ENCODE assay signal across 16 cellular contexts in genomic region chr1:65440915-65441314, GRCh38. TPM values are rescaled to one million over a fixed set of nuclear protein-coding genes. Genes with fewer than 3 reads are reported as not detected.
A peak's percentile ranks its signal among the peaks of the same experiment; 100 is the strongest.
DNase-seq lines count a peak whose midpoint lies in the region; ATAC-seq and TF ChIP-seq lines count a peak whose summit lies in the region.
"Had no signal": no experiment of that assay in that cellular context is flagged by ENCODE, and none has a peak within 500 bp of the region (broad histone marks: within the 10 kb centered on the region; RNA-seq: fewer than 3 reads in every experiment).

No MANE protein-coding gene starts in this region.

- ATAC-seq in HG03196 (IDR thresholded peaks at IDR 0.05; ENCODE audit: unreplicated experiment) (no peak), HG03025 (IDR thresholded peaks at IDR 0.05; ENCODE audit: low FRiP score, unreplicated experiment) (no peak), gastrocnemius medialis (no peak)
- ATAC-seq in activated CD8-positive, alpha-beta T cell treated with anti-CD3 and anti-CD28 coated beads for 36 hours = no peak
- ATAC-seq: PC-3 had no signal

- POLR2A ChIA-PET in activated CD8-positive, alpha-beta T cell treated with anti-CD3 and anti-CD28 coated beads for 36 hours (lab: Charles Lee) = no interaction called here

- no peaks in the 10 kb centered on the region for H3K9me3 Mint-ChIP-seq in activated CD8-positive, alpha-beta T cell treated with anti-CD3 and anti-CD28 coated beads for 36 hours

- no peaks in the 10 kb centered on the region for H3K4me1 ChIP-seq in gastrocnemius medialis
- H3K4me1 ChIP-seq: HAP-1, SJCRH30 had no signal

- intact Hi-C loops in gastrocnemius medialis (cut with DNase I; ENCODE audit: low total_unique reads) = no loop called here
- intact Hi-C loops in activated CD8-positive, alpha-beta T cell treated with anti-CD3 and anti-CD28 coated beads for 36 hours (cut with micrococcal nuclease) = no loop called here

- DNase-seq in EL (peak; percentile 38), LHCN-M2 (ENCODE audit: low read depth) (peak; percentile 57), fibroblast of mammary gland (ENCODE audit: low read depth) (peak; percentile 20), gastrocnemius medialis (no peak)
- no peak for DNase-seq in activated CD8-positive, alpha-beta T cell treated with anti-CD3 and anti-CD28 coated beads for 36 hours
- DNase-seq: C1 segment of cervical spinal cord, NCI-H1436, NCI-H2081, NCI-H510A, NCI-H774, PC-3, SJCRH30, SW 1271 had no signal

- CTCF ChIA-PET in activated CD8-positive, alpha-beta T cell treated with anti-CD3 and anti-CD28 coated beads for 36 hours (lab: Charles Lee) = interaction anchor here (0.6 to 1.3 kb wide), 3 partner anchors 12 to 187 kb away, joined by 3 to 4 read pairs (median 3); no protein-coding TSS in a partner anchor

- H3K4me3 ChIP-seq in fibroblast of mammary gland (ENCODE audit: control insufficient read depth, low read depth, low read length) (no peak overlapping the region), gastrocnemius medialis (no peak overlapping the region)
- H3K4me3 ChIP-seq: HAP-1, SJCRH30 had no signal

- no peak overlapping the region for H3K4me3 Mint-ChIP-seq in activated CD8-positive, alpha-beta T cell treated with anti-CD3 and anti-CD28 coated beads for 36 hours

- no peaks in the 10 kb centered on the region for H3K36me3 ChIP-seq in gastrocnemius medialis
- H3K36me3 ChIP-seq: HAP-1, SJCRH30 had no signal

- no peaks in the 10 kb centered on the region for H3K9me3 ChIP-seq in gastrocnemius medialis
- H3K9me3 ChIP-seq: HAP-1, SJCRH30 had no signal

- no peak overlapping the region for H3K27ac Mint-ChIP-seq in activated CD8-positive, alpha-beta T cell treated with anti-CD3 and anti-CD28 coated beads for 36 hours

- no peak overlapping the region for H3K27ac ChIP-seq in gastrocnemius medialis
- H3K27ac ChIP-seq: SJCRH30 had no signal

- TF ChIP-seq POLR2A in gastrocnemius medialis (IDR thresholded peaks at IDR 0.05) = no peak

- no peaks in the 10 kb centered on the region for H3K27me3 ChIP-seq in gastrocnemius medialis
- H3K27me3 ChIP-seq: SJCRH30 had no signal

- in situ Hi-C loops in gastrocnemius medialis (cut with MboI; ENCODE audit: low sequenced_read_pairs in 4 of 4) = loop anchor here in 1 of 4 donors (25.0 kb wide), 1 partner anchor 246 kb away; no protein-coding TSS in a partner anchor

- H3K36me3 Mint-ChIP-seq in activated CD8-positive, alpha-beta T cell treated with anti-CD3 and anti-CD28 coated beads for 36 hours (ENCODE audit: low read depth) = peaks cover 3% of the 10 kb centered on the region

- no peak for TF ChIP-seq CTCF in fibroblast of mammary gland (conservative IDR thresholded peaks at IDR 0.05; ENCODE audit: control insufficient read depth, insufficient read depth, low read depth, low read length)
- no peak for TF ChIP-seq CTCF in gastrocnemius medialis (IDR thresholded peaks at IDR 0.05 in 4 of 5, conservative IDR thresholded peaks at IDR 0.05 in 1 of 5)
- no peak for TF ChIP-seq CTCF in activated CD8-positive, alpha-beta T cell treated with anti-CD3 and anti-CD28 coated beads for 36 hours (IDR thresholded peaks at IDR 0.05)

- no peaks in the 10 kb centered on the region for H3K4me1 Mint-ChIP-seq in activated CD8-positive, alpha-beta T cell treated with anti-CD3 and anti-CD28 coated beads for 36 hours (ENCODE audit: low read depth)

- no peaks in the 10 kb centered on the region for H3K27me3 Mint-ChIP-seq in activated CD8-positive, alpha-beta T cell treated with anti-CD3 and anti-CD28 coated beads for 36 hours

RNA-seq across cellular contexts. Expression of gene LEPR, which starts 20.4 kb away (rescaled TPM):
- total RNA-seq in LHCN-M2 (2014; rRNA removed) = 20.2 and 20.7 TPM in 2 replicates
- polyA plus RNA-seq in LHCN-M2 (2012) = 6.1 TPM
- total RNA-seq in gastrocnemius medialis = 1 to 10 TPM; 4.0 to 7.4 (median 4.2) TPM
- 1 to 10 TPM; 3.0 TPM for total RNA-seq in activated CD8-positive, alpha-beta T cell treated with anti-CD3 and anti-CD28 coated beads for 36 hours
- total RNA-seq: PC-3 had no signal

RNA-seq across cellular contexts. Expression of gene LEPROT, which starts 20.4 kb away (rescaled TPM):
- total RNA-seq in LHCN-M2 (2014; rRNA removed) = 37.6 and 58.8 TPM in 2 replicates
- 53.1 TPM for polyA plus RNA-seq in LHCN-M2 (2012)
- total RNA-seq in gastrocnemius medialis = 10 to 100 TPM; 25.0 to 34.2 (median 28.7) TPM
- total RNA-seq in activated CD8-positive, alpha-beta T cell treated with anti-CD3 and anti-CD28 coated beads for 36 hours = 10 to 100 TPM; 11.3 to 12.6 TPM

Comparison
In these comparisons a context has a peak if more than half of its experiments do, and no peak if none do; other contexts are left out.
1. DNase-seq: peak in EL (single experiment), LHCN-M2 (single experiment) and fibroblast of mammary gland (single experiment); none in gastrocnemius medialis (0 of 2) and activated CD8-positive, alpha-beta T cell treated with anti-CD3 and anti-CD28 coated beads for 36 hours (single experiment).